ENCODE assay signal across 25 cellular contexts in genomic region chr4:1367936-1368289, GRCh38. TPM values are rescaled to one million over a fixed set of nuclear protein-coding genes. Genes with fewer than 3 reads are reported as not detected.
DNase-seq lines count a peak whose midpoint lies in the region; ATAC-seq and TF ChIP-seq lines count a peak whose summit lies in the region.
"Had no signal": no experiment of that assay in that cellular context is flagged by ENCODE, and none has a peak within 500 bp of the region (broad histone marks: within the 10 kb centered on the region; RNA-seq: fewer than 3 reads in every experiment).

No MANE protein-coding gene starts in this region.

- H3K9me3 ChIP-seq in right atrium auricular region, result no peaks in the 10 kb centered on the region
- H3K9me3 ChIP-seq in WERI-Rb-1 (ENCODE audit: severe bottlenecking), result peaks cover 1% of the 10 kb centered on the region
- H3K9me3 ChIP-seq in spleen, result no peaks in the 10 kb centered on the region
- H3K9me3 ChIP-seq: SJSA1 had no signal

- ATAC-seq in Right ventricle myocardium superior (ENCODE audit: poor library complexity), result no peak
- ATAC-seq in left ventricle myocardium superior, result no peak

- 88 to 97% (median 92%) methylated on average over 6 to 10 of the region's 10 CpGs for WGBS in spleen, 5 donors

- TF ChIP-seq POLR2A in spleen (IDR thresholded peaks at IDR 0.05), result no peak

- H3K36me3 ChIP-seq in right atrium auricular region (peaks cover 5% of the 10 kb centered on the region), WERI-Rb-1 (peaks cover 6% of the 10 kb centered on the region; the same call in 1 of the 2 replicates), spleen (peaks cover 0 to 93% (median 24%) of the 10 kb centered on the region in 6 donors)
- H3K36me3 ChIP-seq: SJSA1 had no signal

- H3K27ac ChIP-seq in right atrium auricular region, result no peak overlapping the region
- no peak overlapping the region for H3K27ac ChIP-seq in WERI-Rb-1
- H3K27ac ChIP-seq in spleen, result no peak overlapping the region
- H3K27ac ChIP-seq: BLaER1, GM23248, SJSA1 had no signal

- no peaks in the 10 kb centered on the region for H3K4me1 ChIP-seq in right atrium auricular region
- H3K4me1 ChIP-seq in spleen, result no peaks in the 10 kb centered on the region
- H3K4me1 ChIP-seq: SJSA1 had no signal

- intact Hi-C loops in Right ventricle myocardium superior (cut with DNase I) (no loop called here), left ventricle myocardium superior (cut with micrococcal nuclease) (no loop called here), spleen (cut with DNase I; ENCODE audit: low total_unique reads) (no loop called here)

- TF ChIP-seq CTCF in right atrium auricular region (IDR thresholded peaks at IDR 0.05) (no peak), WERI-Rb-1 (IDR thresholded peaks at IDR 0.05; ENCODE audit: low read depth, low read length) (0 out of 2 replicates have a peak, but pooled peaks have one; percentile 16), spleen (IDR thresholded peaks at IDR 0.05 in 8 of 11, conservative IDR thresholded peaks at IDR 0.05 in 3 of 11) (no peak)

- H3K27me3 ChIP-seq in right atrium auricular region (no peaks in the 10 kb centered on the region), WERI-Rb-1 (ENCODE audit: insufficient read depth, low read depth, severe bottlenecking) (no peaks in the 10 kb centered on the region), spleen (replicated peaks in 1 of 7) (no peaks in the 10 kb centered on the region)
- H3K27me3 ChIP-seq: BLaER1, SJSA1 had no signal

- H3K4me3 ChIP-seq in right atrium auricular region (no peak overlapping the region), WERI-Rb-1 (ENCODE audit: low read depth, low read length) (no peak overlapping the region), spleen (no peak overlapping the region)
- H3K4me3 ChIP-seq: BLaER1, GM23248, SJSA1 had no signal

- DNase-seq in Right ventricle myocardium superior (peak; percentile 33), right atrium auricular region (ENCODE audit: low spot score) (no peak), WERI-Rb-1 (no peak), left ventricle myocardium superior (peak; percentile 7), spleen (peak; percentile 54), NCI-H1930 (lab: John Stamatoyannopoulos, UW) (no peak), GM03348 (ENCODE audit: low spot score) (no peak)
- DNase-seq: CD4-positive, CD25-positive, alpha-beta regulatory T cell; GM23248; H9; KBM-7; MV-4-11; NCI-H1105 treated with DMSO at 0.1 percent for 48 hours; NCI-H146; NCI-H2029; NCI-H446; NCI-H524 treated with DMSO at 0.1 percent for 48 hours; NCI-H774 had no signal

RNA-seq across cellular contexts. Expression of gene UVSSA, which starts 20.9 kb away (rescaled TPM):
- total RNA-seq in Right ventricle myocardium superior, result 6.7 TPM
- total RNA-seq in right atrium auricular region, result 1 to 10 TPM; 4.4 to 7.5 TPM
- total RNA-seq in left ventricle myocardium superior, result 5.9 TPM
- 10 to 100 TPM; 23.9 to 54.0 (median 37.1) TPM for total RNA-seq in spleen
- polyA plus RNA-seq in spleen, result 10 to 100 TPM in 2 of 3 donors, 1 to 10 TPM in 1; 3.0 to 15.5 (median 10.3) TPM

RNA-seq across cellular contexts. Expression of gene NKX1-1, which starts 38.3 kb away (rescaled TPM):
- total RNA-seq in Right ventricle myocardium superior (not detected), right atrium auricular region (not detected), left ventricle myocardium superior (not detected), spleen (not detected)
- not detected for polyA plus RNA-seq in spleen
- total RNA-seq: CD4-positive, CD25-positive, alpha-beta regulatory T cell; G401; GM23248; H9; HT1080; LHCN-M2; MCF 10A; SJSA1 had no signal
- polyA plus RNA-seq: AG04450; CD4-positive, CD25-positive, alpha-beta regulatory T cell; GM23248 had no signal

Comparison
In these comparisons a context has a peak if more than half of its experiments do, and no peak if none do; other contexts are left out.
1. DNase-seq: peak in Right ventricle myocardium superior (single experiment), left ventricle myocardium superior (single experiment) and spleen (single experiment); none in right atrium auricular region (single experiment), WERI-Rb-1 (single experiment), NCI-H1930 (0 of 2) and GM03348 (single experiment).